14 cellular contexts compared by ENCODE assay signal in genomic region chrX:86181325-86181724, GRCh38. TPM values are rescaled to one million over a fixed set of nuclear protein-coding genes. Genes with fewer than 3 reads are reported as not detected.
"Had no signal": no experiment of that assay in that cellular context is flagged by ENCODE, and none has a peak within 500 bp of the region (broad histone marks: within the 10 kb centered on the region; RNA-seq: fewer than 3 reads in every experiment).

No MANE protein-coding gene starts in this region.

RNA-seq across cellular contexts. Expression of gene DACH2, which starts 33.1 kb away (rescaled TPM):
- total RNA-seq: activated B cell treated with CpG ODN at 0.5 μM for 24 hours; activated CD4-positive, alpha-beta memory T cell treated with anti-CD3 and anti-CD28 coated beads for 36 hours; activated CD4-positive, alpha-beta memory T cell treated with anti-CD3 and anti-CD28 coated beads, Interleukin-2, amount 10 ng/mL, durations not matched to agents 7 days and 5 days; activated CD4-positive, alpha-beta T cell treated with anti-CD3 and anti-CD28 coated beads for 36 hours; activated CD4-positive, alpha-beta T cell treated with anti-CD3 and anti-CD28 coated beads, Interleukin-2, amount 10 ng/mL, durations not matched to agents 24 days and 14 days; activated CD4-positive, alpha-beta T cell treated with anti-CD3 and anti-CD28 coated beads, Interleukin-2, amount 10 ng/mL, durations not matched to agents 7 days and 5 days; activated CD8-positive, alpha-beta memory T cell treated with anti-CD3 and anti-CD28 coated beads for 36 hours; activated CD8-positive, alpha-beta memory T cell treated with anti-CD3 and anti-CD28 coated beads, Interleukin-2, amount 10 ng/mL, durations not matched to agents 7 days and 5 days; activated CD8-positive, alpha-beta T cell treated with anti-CD3 and anti-CD28 coated beads for 36 hours; activated CD8-positive, alpha-beta T cell treated with anti-CD3 and anti-CD28 coated beads, Interleukin-2, amount 10 ng/mL, durations not matched to agents 7 days and 5 days; T-cell; T-helper 1 cell treated with Interleukin-12 subunit alpha and Interleukin-12 subunit beta and Interleukin-4 antibody, amounts not matched to agents 30 ng/mL and 1 ng/mL, for 36 hours; T-helper 17 cell; T-helper 2 cell treated with Interferon-gamma antibody and Interleukin-4, amounts not matched to agents 100 ng/mL and 5 ng/mL, for 36 hours had no signal
